2 cellular contexts compared by ENCODE assay signal in the genomic region with DNA sequence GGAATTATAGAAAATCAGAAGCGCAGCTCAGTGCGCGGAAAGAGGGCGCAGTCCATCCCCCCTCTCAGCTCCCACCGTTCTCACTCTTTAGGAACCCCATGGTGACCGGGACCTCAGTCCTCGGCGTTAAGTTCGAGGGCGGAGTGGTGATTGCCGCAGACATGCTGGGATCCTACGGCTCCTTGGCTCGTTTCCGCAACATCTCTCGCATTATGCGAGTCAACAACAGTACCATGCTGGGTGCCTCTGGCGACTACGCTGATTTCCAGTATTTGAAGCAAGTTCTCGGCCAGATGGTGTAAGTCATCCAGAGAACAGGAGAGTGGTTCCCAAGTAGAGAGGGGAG.
TF ChIP-seq lines count a peak whose summit lies in the region.

No MANE protein-coding gene starts in this region.

TF ChIP-seq in SK-N-SH treated with all-trans-retinoic acid at 6 μM for 48 hours, 23 proteins besides CTCF, POLR2A, EP300 and RAD21:
- TF ChIP-seq TCF4 (CRISPR knock-in tag; IDR thresholded peaks at IDR 0.05; ENCODE audit: borderline replicate concordance) (no peak), ISL1 (CRISPR knock-in tag; IDR thresholded peaks at IDR 0.05) (no peak), ZFP3 (CRISPR knock-in tag; IDR thresholded peaks at IDR 0.05) (no peak), ZC3H10 (CRISPR knock-in tag; IDR thresholded peaks at IDR 0.05) (no peak), PPARA (CRISPR knock-in tag; IDR thresholded peaks at IDR 0.05; ENCODE audit: borderline replicate concordance) (no peak), ZFP30 (CRISPR knock-in tag; IDR thresholded peaks at IDR 0.05) (no peak)
- TF ChIP-seq, protein P1, sequence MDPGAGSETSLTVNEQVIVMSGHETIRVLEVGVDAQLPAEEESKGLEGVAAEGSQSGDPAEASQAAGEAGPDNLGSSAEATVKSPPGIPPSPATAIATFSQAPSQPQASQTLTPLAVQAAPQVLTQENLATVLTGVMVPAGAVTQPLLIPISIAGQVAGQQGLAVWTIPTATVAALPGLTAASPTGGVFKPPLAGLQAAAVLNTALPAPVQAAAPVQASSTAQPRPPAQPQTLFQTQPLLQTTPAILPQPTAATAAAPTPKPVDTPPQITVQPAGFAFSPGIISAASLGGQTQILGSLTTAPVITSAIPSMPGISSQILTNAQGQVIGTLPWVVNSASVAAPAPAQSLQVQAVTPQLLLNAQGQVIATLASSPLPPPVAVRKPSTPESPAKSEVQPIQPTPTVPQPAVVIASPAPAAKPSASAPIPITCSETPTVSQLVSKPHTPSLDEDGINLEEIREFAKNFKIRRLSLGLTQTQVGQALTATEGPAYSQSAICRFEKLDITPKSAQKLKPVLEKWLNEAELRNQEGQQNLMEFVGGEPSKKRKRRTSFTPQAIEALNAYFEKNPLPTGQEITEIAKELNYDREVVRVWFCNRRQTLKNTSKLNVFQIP (CRISPR knock-in tag; IDR thresholded peaks at IDR 0.05; ENCODE audit: borderline replicate concordance, low read depth), result no peak
- TF ChIP-seq, protein P2, sequence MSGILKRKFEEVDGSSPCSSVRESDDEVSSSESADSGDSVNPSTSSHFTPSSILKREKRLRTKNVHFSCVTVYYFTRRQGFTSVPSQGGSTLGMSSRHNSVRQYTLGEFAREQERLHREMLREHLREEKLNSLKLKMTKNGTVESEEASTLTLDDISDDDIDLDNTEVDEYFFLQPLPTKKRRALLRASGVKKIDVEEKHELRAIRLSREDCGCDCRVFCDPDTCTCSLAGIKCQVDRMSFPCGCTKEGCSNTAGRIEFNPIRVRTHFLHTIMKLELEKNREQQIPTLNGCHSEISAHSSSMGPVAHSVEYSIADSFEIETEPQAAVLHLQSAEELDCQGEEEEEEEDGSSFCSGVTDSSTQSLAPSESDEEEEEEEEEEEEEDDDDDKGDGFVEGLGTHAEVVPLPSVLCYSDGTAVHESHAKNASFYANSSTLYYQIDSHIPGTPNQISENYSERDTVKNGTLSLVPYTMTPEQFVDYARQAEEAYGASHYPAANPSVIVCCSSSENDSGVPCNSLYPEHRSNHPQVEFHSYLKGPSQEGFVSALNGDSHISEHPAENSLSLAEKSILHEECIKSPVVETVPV (CRISPR knock-in tag; IDR thresholded peaks at IDR 0.05), result no peak
- TF ChIP-seq, protein P3, sequence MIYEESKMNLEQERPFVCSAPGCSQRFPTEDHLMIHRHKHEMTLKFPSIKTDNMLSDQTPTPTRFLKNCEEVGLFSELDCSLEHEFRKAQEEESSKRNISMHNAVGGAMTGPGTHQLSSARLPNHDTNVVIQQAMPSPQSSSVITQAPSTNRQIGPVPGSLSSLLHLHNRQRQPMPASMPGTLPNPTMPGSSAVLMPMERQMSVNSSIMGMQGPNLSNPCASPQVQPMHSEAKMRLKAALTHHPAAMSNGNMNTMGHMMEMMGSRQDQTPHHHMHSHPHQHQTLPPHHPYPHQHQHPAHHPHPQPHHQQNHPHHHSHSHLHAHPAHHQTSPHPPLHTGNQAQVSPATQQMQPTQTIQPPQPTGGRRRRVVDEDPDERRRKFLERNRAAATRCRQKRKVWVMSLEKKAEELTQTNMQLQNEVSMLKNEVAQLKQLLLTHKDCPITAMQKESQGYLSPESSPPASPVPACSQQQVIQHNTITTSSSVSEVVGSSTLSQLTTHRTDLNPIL (CRISPR knock-in tag; IDR thresholded peaks at IDR 0.05; ENCODE audit: low read depth), result no peak
- TF ChIP-seq, protein P4, sequence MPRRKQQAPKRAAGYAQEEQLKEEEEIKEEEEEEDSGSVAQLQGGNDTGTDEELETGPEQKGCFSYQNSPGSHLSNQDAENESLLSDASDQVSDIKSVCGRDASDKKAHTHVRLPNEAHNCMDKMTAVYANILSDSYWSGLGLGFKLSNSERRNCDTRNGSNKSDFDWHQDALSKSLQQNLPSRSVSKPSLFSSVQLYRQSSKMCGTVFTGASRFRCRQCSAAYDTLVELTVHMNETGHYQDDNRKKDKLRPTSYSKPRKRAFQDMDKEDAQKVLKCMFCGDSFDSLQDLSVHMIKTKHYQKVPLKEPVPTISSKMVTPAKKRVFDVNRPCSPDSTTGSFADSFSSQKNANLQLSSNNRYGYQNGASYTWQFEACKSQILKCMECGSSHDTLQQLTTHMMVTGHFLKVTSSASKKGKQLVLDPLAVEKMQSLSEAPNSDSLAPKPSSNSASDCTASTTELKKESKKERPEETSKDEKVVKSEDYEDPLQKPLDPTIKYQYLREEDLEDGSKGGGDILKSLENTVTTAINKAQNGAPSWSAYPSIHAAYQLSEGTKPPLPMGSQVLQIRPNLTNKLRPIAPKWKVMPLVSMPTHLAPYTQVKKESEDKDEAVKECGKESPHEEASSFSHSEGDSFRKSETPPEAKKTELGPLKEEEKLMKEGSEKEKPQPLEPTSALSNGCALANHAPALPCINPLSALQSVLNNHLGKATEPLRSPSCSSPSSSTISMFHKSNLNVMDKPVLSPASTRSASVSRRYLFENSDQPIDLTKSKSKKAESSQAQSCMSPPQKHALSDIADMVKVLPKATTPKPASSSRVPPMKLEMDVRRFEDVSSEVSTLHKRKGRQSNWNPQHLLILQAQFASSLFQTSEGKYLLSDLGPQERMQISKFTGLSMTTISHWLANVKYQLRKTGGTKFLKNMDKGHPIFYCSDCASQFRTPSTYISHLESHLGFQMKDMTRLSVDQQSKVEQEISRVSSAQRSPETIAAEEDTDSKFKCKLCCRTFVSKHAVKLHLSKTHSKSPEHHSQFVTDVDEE (CRISPR knock-in tag; IDR thresholded peaks at IDR 0.05), result no peak

TF ChIP-seq in H1, 55 proteins besides CTCF, POLR2A, EP300 and RAD21:
- TF ChIP-seq NANOG (IDR thresholded peaks at IDR 0.05; ENCODE audit: insufficient read depth, low read depth, low read length, poor library complexity, severe bottlenecking) (no peak), SUZ12 (IDR thresholded peaks at IDR 0.05; ENCODE audit: low read length) (no peak), BCL11A (IDR thresholded peaks at IDR 0.05; ENCODE audit: low read depth in 2 of 2, low read length in 2 of 2) (no peak), POLR2AphosphoS5 (IDR thresholded peaks at IDR 0.05; ENCODE audit: low read depth, low read length) (peak; percentile 40; the same call in 1 of the 2 replicates)
- TF ChIP-seq, protein P5, sequence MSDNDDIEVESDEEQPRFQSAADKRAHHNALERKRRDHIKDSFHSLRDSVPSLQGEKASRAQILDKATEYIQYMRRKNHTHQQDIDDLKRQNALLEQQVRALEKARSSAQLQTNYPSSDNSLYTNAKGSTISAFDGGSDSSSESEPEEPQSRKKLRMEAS (IDR thresholded peaks at IDR 0.05), result no peak
